1 cellular context compared by ENCODE assay signal in the genomic region with DNA sequence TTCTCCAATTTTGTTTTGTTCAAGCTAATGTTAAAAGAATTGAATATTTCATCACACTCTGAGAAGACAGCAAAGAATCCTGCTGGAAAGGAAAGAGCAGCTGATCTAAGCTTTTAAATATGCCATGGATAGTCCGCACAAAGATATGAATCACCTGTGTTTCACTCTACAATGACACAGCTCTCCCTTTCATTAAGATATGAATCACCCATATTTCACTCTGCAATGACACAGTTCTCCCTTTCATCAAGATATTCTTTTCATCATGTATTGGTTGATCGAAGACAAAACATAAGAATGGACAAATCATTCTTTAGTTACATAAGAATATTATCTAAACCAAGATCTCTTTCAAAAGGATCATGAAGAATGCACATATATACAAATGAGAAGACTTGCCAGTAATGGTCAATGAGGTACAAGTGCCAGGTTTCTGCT.
TF ChIP-seq lines count a peak whose summit lies in the region.

No MANE protein-coding gene starts in this region.

TF ChIP-seq in K562, 482 proteins besides CTCF, POLR2A, EP300 and RAD21 (continued from another document and continues in another):
- TF ChIP-seq, protein P1, sequence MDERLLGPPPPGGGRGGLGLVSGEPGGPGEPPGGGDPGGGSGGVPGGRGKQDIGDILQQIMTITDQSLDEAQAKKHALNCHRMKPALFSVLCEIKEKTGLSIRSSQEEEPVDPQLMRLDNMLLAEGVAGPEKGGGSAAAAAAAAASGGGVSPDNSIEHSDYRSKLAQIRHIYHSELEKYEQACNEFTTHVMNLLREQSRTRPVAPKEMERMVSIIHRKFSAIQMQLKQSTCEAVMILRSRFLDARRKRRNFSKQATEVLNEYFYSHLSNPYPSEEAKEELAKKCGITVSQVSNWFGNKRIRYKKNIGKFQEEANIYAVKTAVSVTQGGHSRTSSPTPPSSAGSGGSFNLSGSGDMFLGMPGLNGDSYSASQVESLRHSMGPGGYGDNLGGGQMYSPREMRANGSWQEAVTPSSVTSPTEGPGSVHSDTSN (CRISPR knock-in tag; IDR thresholded peaks at IDR 0.05; ENCODE audit: low read depth), result no peak
- TF ChIP-seq, protein P1 (tag; conservative IDR thresholded peaks at IDR 0.05; ENCODE audit: low read depth), result peak; percentile 93
- TF ChIP-seq CHD2 (IDR thresholded peaks at IDR 0.05; ENCODE audit: low read depth, low read length), result no peak
- TF ChIP-seq, protein P2, sequence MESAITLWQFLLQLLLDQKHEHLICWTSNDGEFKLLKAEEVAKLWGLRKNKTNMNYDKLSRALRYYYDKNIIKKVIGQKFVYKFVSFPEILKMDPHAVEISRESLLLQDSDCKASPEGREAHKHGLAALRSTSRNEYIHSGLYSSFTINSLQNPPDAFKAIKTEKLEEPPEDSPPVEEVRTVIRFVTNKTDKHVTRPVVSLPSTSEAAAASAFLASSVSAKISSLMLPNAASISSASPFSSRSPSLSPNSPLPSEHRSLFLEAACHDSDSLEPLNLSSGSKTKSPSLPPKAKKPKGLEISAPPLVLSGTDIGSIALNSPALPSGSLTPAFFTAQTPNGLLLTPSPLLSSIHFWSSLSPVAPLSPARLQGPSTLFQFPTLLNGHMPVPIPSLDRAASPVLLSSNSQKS (CRISPR knock-in tag; IDR thresholded peaks at IDR 0.05), result no peak
- no peak for TF ChIP-seq TCFL5 (CRISPR knock-in tag; conservative IDR thresholded peaks at IDR 0.05)
- no peak for TF ChIP-seq PCBP2 (IDR thresholded peaks at IDR 0.05; ENCODE audit: low read depth, low read length, poor library complexity, severe bottlenecking)
- TF ChIP-seq, protein P3, sequence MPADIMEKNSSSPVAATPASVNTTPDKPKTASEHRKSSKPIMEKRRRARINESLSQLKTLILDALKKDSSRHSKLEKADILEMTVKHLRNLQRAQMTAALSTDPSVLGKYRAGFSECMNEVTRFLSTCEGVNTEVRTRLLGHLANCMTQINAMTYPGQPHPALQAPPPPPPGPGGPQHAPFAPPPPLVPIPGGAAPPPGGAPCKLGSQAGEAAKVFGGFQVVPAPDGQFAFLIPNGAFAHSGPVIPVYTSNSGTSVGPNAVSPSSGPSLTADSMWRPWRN (IDR thresholded peaks at IDR 0.05; ENCODE audit: low read depth), result no peak
- no peak for TF ChIP-seq PRPF4 (IDR thresholded peaks at IDR 0.05; ENCODE audit: insufficient read depth, low read depth, low read length, poor library complexity, severe bottlenecking)
- TF ChIP-seq PHTF2 (CRISPR knock-in tag; IDR thresholded peaks at IDR 0.05), result no peak
- no peak for TF ChIP-seq SETDB1 (IDR thresholded peaks at IDR 0.05; ENCODE audit: low read length)
- TF ChIP-seq KDM1A (IDR thresholded peaks at IDR 0.05), result no peak
- peak in 1 of 2 experiments; percentile 26; a peak in 1 of 4 replicates for TF ChIP-seq HDAC1 (IDR thresholded peaks at IDR 0.05)
- TF ChIP-seq ZNF133 (CRISPR knock-in tag; IDR thresholded peaks at IDR 0.05), result no peak
- 0 out of 2 replicates have a peak, but pooled peaks have one; percentile 12 for TF ChIP-seq ZNF584 (CRISPR knock-in tag; IDR thresholded peaks at IDR 0.05; ENCODE audit: low read depth)
- no peak for TF ChIP-seq ZSCAN32 (CRISPR knock-in tag; IDR thresholded peaks at IDR 0.05)
- no peak for TF ChIP-seq YBX1 (IDR thresholded peaks at IDR 0.05)
- TF ChIP-seq ZNF347 (CRISPR knock-in tag; IDR thresholded peaks at IDR 0.05; ENCODE audit: low read depth), result no peak
- TF ChIP-seq, protein P4, sequence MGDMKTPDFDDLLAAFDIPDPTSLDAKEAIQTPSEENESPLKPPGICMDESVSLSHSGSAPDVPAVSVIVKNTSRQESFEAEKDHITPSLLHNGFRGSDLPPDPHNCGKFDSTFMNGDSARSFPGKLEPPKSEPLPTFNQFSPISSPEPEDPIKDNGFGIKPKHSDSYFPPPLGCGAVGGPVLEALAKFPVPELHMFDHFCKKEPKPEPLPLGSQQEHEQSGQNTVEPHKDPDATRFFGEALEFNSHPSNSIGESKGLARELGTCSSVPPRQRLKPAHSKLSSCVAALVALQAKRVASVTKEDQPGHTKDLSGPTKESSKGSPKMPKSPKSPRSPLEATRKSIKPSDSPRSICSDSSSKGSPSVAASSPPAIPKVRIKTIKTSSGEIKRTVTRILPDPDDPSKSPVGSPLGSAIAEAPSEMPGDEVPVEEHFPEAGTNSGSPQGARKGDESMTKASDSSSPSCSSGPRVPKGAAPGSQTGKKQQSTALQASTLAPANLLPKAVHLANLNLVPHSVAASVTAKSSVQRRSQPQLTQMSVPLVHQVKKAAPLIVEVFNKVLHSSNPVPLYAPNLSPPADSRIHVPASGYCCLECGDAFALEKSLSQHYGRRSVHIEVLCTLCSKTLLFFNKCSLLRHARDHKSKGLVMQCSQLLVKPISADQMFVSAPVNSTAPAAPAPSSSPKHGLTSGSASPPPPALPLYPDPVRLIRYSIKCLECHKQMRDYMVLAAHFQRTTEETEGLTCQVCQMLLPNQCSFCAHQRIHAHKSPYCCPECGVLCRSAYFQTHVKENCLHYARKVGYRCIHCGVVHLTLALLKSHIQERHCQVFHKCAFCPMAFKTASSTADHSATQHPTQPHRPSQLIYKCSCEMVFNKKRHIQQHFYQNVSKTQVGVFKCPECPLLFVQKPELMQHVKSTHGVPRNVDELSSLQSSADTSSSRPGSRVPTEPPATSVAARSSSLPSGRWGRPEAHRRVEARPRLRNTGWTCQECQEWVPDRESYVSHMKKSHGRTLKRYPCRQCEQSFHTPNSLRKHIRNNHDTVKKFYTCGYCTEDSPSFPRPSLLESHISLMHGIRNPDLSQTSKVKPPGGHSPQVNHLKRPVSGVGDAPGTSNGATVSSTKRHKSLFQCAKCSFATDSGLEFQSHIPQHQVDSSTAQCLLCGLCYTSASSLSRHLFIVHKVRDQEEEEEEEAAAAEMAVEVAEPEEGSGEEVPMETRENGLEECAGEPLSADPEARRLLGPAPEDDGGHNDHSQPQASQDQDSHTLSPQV (IDR thresholded peaks at IDR 0.05), result peak; percentile 75
- no peak for TF ChIP-seq ZNF12 (CRISPR knock-in tag; IDR thresholded peaks at IDR 0.05)
- no peak for TF ChIP-seq HNRNPLL (IDR thresholded peaks at IDR 0.05; ENCODE audit: low read depth, low read length, poor library complexity, severe bottlenecking)
- TF ChIP-seq HMG20B (CRISPR knock-in tag; IDR thresholded peaks at IDR 0.05), result no peak
- peak; percentile 94 for TF ChIP-seq FOSL1 (tag; conservative IDR thresholded peaks at IDR 0.05)
- TF ChIP-seq MTF1 (CRISPR knock-in tag; IDR thresholded peaks at IDR 0.05; ENCODE audit: borderline replicate concordance), result no peak
- TF ChIP-seq, protein P5, sequence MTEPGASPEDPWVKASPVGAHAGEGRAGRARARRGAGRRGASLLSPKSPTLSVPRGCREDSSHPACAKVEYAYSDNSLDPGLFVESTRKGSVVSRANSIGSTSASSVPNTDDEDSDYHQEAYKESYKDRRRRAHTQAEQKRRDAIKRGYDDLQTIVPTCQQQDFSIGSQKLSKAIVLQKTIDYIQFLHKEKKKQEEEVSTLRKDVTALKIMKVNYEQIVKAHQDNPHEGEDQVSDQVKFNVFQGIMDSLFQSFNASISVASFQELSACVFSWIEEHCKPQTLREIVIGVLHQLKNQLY (CRISPR knock-in tag; conservative IDR thresholded peaks at IDR 0.05), result no peak
- TF ChIP-seq ZNF232 (CRISPR knock-in tag; IDR thresholded peaks at IDR 0.05), result no peak
- no peak for TF ChIP-seq ADNP (tag; IDR thresholded peaks at IDR 0.05)
- peak; percentile 78 for TF ChIP-seq SMARCC2 (IDR thresholded peaks at IDR 0.05; ENCODE audit: low read depth)
- TF ChIP-seq, protein P6, sequence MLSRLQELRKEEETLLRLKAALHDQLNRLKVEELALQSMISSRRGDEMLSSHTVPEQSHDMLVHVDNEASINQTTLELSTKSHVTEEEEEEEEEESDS (CRISPR knock-in tag; IDR thresholded peaks at IDR 0.05), result no peak
- TF ChIP-seq SMAD1 (IDR thresholded peaks at IDR 0.05; ENCODE audit: low read depth, low read length, partially characterized antibody), result no peak
- TF ChIP-seq, protein P7, sequence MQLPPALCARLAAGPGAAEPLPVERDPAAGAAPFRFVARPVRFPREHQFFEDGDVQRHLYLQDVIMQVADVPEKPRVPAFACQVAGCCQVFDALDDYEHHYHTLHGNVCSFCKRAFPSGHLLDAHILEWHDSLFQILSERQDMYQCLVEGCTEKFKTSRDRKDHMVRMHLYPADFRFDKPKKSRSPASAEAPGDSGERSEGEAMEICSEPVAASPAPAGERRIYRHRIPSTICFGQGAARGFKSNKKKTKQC (CRISPR knock-in tag; IDR thresholded peaks at IDR 0.05), result no peak
- TF ChIP-seq, protein P8, sequence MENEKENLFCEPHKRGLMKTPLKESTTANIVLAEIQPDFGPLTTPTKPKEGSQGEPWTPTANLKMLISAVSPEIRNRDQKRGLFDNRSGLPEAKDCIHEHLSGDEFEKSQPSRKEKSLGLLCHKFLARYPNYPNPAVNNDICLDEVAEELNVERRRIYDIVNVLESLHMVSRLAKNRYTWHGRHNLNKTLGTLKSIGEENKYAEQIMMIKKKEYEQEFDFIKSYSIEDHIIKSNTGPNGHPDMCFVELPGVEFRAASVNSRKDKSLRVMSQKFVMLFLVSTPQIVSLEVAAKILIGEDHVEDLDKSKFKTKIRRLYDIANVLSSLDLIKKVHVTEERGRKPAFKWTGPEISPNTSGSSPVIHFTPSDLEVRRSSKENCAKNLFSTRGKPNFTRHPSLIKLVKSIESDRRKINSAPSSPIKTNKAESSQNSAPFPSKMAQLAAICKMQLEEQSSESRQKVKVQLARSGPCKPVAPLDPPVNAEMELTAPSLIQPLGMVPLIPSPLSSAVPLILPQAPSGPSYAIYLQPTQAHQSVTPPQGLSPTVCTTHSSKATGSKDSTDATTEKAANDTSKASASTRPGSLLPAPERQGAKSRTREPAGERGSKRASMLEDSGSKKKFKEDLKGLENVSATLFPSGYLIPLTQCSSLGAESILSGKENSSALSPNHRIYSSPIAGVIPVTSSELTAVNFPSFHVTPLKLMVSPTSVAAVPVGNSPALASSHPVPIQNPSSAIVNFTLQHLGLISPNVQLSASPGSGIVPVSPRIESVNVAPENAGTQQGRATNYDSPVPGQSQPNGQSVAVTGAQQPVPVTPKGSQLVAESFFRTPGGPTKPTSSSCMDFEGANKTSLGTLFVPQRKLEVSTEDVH (IDR thresholded peaks at IDR 0.05; ENCODE audit: low read depth, partially characterized antibody), result peak; percentile 46
- no peak for TF ChIP-seq ZNF282 (CRISPR knock-in tag; IDR thresholded peaks at IDR 0.05)
- no peak for TF ChIP-seq MCM2 (IDR thresholded peaks at IDR 0.05; ENCODE audit: low read depth)
- TF ChIP-seq, protein P9, sequence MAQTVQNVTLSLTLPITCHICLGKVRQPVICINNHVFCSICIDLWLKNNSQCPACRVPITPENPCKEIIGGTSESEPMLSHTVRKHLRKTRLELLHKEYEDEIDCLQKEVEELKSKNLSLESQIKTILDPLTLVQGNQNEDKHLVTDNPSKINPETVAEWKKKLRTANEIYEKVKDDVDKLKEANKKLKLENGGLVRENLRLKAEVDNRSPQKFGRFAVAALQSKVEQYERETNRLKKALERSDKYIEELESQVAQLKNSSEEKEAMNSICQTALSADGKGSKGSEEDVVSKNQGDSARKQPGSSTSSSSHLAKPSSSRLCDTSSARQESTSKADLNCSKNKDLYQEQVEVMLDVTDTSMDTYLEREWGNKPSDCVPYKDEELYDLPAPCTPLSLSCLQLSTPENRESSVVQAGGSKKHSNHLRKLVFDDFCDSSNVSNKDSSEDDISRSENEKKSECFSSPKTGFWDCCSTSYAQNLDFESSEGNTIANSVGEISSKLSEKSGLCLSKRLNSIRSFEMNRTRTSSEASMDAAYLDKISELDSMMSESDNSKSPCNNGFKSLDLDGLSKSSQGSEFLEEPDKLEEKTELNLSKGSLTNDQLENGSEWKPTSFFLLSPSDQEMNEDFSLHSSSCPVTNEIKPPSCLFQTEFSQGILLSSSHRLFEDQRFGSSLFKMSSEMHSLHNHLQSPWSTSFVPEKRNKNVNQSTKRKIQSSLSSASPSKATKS (CRISPR knock-in tag; IDR thresholded peaks at IDR 0.05), result no peak
- no peak for TF ChIP-seq ZNF707 (CRISPR knock-in tag; conservative IDR thresholded peaks at IDR 0.05)
- no peak for TF ChIP-seq ZZZ3 (IDR thresholded peaks at IDR 0.05)
- TF ChIP-seq SMARCA4 (IDR thresholded peaks at IDR 0.05), result peak; percentile 91
- TF ChIP-seq RHOXF2B (CRISPR knock-in tag; conservative IDR thresholded peaks at IDR 0.05), result no peak
- peak; percentile 85 for TF ChIP-seq SOX6 (IDR thresholded peaks at IDR 0.05)
- TF ChIP-seq CBX8 (IDR thresholded peaks at IDR 0.05; ENCODE audit: borderline replicate concordance, extremely low read depth, low read depth, low read length, poor library complexity, severe bottlenecking), result no peak
- TF ChIP-seq ZNF785 (CRISPR knock-in tag; IDR thresholded peaks at IDR 0.05), result no peak
- TF ChIP-seq, protein P10, sequence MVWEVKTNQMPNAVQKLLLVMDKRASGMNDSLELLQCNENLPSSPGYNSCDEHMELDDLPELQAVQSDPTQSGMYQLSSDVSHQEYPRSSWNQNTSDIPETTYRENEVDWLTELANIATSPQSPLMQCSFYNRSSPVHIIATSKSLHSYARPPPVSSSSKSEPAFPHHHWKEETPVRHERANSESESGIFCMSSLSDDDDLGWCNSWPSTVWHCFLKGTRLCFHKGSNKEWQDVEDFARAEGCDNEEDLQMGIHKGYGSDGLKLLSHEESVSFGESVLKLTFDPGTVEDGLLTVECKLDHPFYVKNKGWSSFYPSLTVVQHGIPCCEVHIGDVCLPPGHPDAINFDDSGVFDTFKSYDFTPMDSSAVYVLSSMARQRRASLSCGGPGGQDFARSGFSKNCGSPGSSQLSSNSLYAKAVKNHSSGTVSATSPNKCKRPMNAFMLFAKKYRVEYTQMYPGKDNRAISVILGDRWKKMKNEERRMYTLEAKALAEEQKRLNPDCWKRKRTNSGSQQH (CRISPR knock-in tag; IDR thresholded peaks at IDR 0.05), result no peak
- TF ChIP-seq MAFK (IDR thresholded peaks at IDR 0.05; ENCODE audit: low read length), result peak; percentile 56; the same call in 1 of the 2 replicates
- no peak for TF ChIP-seq NFATC3 (IDR thresholded peaks at IDR 0.05)
- TF ChIP-seq PYGO2 (tag; IDR thresholded peaks at IDR 0.05), result no peak
- no peak for TF ChIP-seq POLR2AphosphoS5 (IDR thresholded peaks at IDR 0.05; ENCODE audit: control insufficient read depth, insufficient read depth, low read depth, low read length)
- TF ChIP-seq, protein P11, sequence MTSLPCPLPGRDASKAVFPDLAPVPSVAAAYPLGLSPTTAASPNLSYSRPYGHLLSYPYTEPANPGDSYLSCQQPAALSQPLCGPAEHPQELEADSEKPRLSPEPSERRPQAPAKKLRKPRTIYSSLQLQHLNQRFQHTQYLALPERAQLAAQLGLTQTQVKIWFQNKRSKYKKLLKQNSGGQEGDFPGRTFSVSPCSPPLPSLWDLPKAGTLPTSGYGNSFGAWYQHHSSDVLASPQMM (CRISPR knock-in tag; IDR thresholded peaks at IDR 0.05), result no peak
- TF ChIP-seq SMARCE1 (IDR thresholded peaks at IDR 0.05), result peak; percentile 86; the same call in 1 of the 2 replicates
- TF ChIP-seq ZNF143 (CRISPR knock-in tag; IDR thresholded peaks at IDR 0.05), result no peak
- no peak for TF ChIP-seq ZNF146 (CRISPR knock-in tag; IDR thresholded peaks at IDR 0.05; ENCODE audit: unreplicated experiment)
- peak; percentile 58 for TF ChIP-seq TAF9B (IDR thresholded peaks at IDR 0.05; ENCODE audit: partially characterized antibody)
- peak; percentile 45; the same call in 1 of the 2 replicates for TF ChIP-seq CEBPB (tag; IDR thresholded peaks at IDR 0.05)
- TF ChIP-seq DPF2 (IDR thresholded peaks at IDR 0.05), result peak; percentile 88
- no peak for TF ChIP-seq ZKSCAN1 (IDR thresholded peaks at IDR 0.05; ENCODE audit: low read depth, low read length)
